Comparison of ENCODE assay signal across 14 cellular contexts in the genomic region with DNA sequence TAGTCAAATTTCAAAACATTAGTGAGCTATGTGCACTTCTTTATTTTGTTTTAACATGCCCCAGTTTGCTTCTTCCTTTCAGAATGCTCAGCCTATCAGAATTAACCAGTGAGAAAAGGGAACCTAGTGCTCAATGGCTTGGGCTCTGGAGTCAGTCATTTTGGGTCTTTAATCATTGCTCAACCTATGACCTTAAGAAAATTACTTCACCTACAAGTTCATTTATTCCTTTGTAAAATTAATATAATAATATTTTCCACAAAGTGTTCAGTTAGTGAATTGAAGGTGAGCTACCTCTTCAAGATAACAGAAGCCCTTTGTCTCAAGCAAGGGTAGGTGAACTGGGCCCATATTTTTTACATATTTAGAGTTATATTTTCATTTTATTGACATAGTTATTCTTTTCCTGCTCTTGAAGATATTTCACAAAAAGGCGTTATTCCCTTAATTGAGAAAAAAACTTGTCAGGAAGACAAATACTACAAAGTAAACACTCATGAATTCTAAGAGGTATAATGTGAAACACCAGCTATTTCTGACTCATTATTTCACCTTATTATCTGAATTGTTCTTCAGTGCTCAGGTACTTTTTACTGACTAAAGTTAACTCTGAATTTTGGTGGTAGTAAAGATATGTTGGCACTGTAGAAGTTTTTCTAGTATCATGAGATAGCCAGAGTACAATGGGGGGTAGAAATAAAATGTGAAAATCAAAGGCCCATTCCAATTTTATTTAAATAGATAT.
DNase-seq lines count a peak whose midpoint lies in the region; ATAC-seq, FAIRE-seq and TF ChIP-seq lines count a peak whose summit lies in the region.
"Had no signal": no experiment of that assay in that cellular context is flagged by ENCODE, and none has a peak within 500 bp of the region (broad histone marks: within the 10 kb centered on the region; RNA-seq: fewer than 3 reads in every experiment).

No MANE protein-coding gene starts in this region.

- H3K4me3 ChIP-seq in kidney (ENCODE audit: low read length in 2 of 2) (no peak overlapping the region), brain microvascular endothelial cell (ENCODE audit: low read depth, low read length) (no peak overlapping the region)
- no peak overlapping the region for H3K4me3 ChIP-seq in effector memory CD4-positive, alpha-beta T cell (ENCODE audit: insufficient read depth, low read depth, low read length, poor library complexity, severe bottlenecking)
- H3K4me3 ChIP-seq: prostate gland had no signal

- no peak overlapping the region for H3K27ac ChIP-seq in kidney (ENCODE audit: low read depth in 2 of 2, low read length in 2 of 2)
- H3K27ac ChIP-seq in brain microvascular endothelial cell, result no peak overlapping the region
- no peak overlapping the region for H3K27ac ChIP-seq in effector memory CD4-positive, alpha-beta T cell (ENCODE audit: insufficient read depth, low read length, poor library complexity, severe bottlenecking)
- H3K27ac ChIP-seq: C4-2B, prostate gland had no signal

- ATAC-seq in GM18870 (IDR thresholded peaks at IDR 0.05; ENCODE audit: unreplicated experiment), result peak; percentile 48
- peak; percentile 41 for ATAC-seq in HG02759 (IDR thresholded peaks at IDR 0.05; ENCODE audit: unreplicated experiment)
- ATAC-seq: activated T-helper 17 cell treated with anti-CD3 and anti-CD28 coated beads, Interleukin-2, amount 50 U/mL, for 72 hours had no signal

- no peaks in the 10 kb centered on the region for H3K27me3 ChIP-seq in brain microvascular endothelial cell (replicated peaks)
- H3K27me3 ChIP-seq in effector memory CD4-positive, alpha-beta T cell (replicated peaks; ENCODE audit: control insufficient read depth, insufficient read depth, low read length, poor library complexity, severe bottlenecking), result no peaks in the 10 kb centered on the region

- no peak for TF ChIP-seq CTCF in kidney (IDR thresholded peaks at IDR 0.05; ENCODE audit: borderline replicate concordance, extremely low read depth, insufficient read depth)
- no peak for TF ChIP-seq CTCF in brain microvascular endothelial cell (IDR thresholded peaks at IDR 0.05; ENCODE audit: low read depth, low read length, missing control alignments)

- DNase-seq in DMS53 treated with DMSO at 0.1 percent for 48 hours (lab: John Stamatoyannopoulos, UW; ENCODE audit: unreplicated experiment) (peak; percentile 49), NCI-H2171 treated with DMSO at 0.1 percent for 48 hours (lab: John Stamatoyannopoulos, UW) (peak; percentile 96), kidney (no peak), brain microvascular endothelial cell (no peak)
- no peak for DNase-seq in activated CD8-positive, alpha-beta memory T cell treated with anti-CD3 and anti-CD28 coated beads, Interleukin-2, amount 50 U/mL, for 48 hours
- DNase-seq in effector memory CD4-positive, alpha-beta T cell, result no peak
- DNase-seq: NCI-H526 treated with DMSO at 0.1 percent for 48 hours; stimulated activated CD4-positive, alpha-beta T cell treated with anti-CD3 and anti-CD28 coated beads, Interleukin-4, amount 100 ng/mL, for 24 hours had no signal

- in situ Hi-C loops in brain microvascular endothelial cell (cut with HindIII; ENCODE audit: low pct_ligation_motif_present, low sequenced_read_pairs), result no loop called here

- H3K4me1 ChIP-seq in kidney (ENCODE audit: control insufficient read depth in 1 of 2, insufficient read depth in 1 of 2, low read depth in 1 of 2, low read length in 2 of 2), result no peaks in the 10 kb centered on the region
- H3K4me1 ChIP-seq in effector memory CD4-positive, alpha-beta T cell (ENCODE audit: control insufficient read depth, insufficient read depth, low read length, poor library complexity, severe bottlenecking), result no peaks in the 10 kb centered on the region
- H3K4me1 ChIP-seq: prostate gland had no signal

- H3K9me3 ChIP-seq in kidney (ENCODE audit: control insufficient read depth in 1 of 2, low read length in 2 of 2), result no peaks in the 10 kb centered on the region
- H3K9me3 ChIP-seq in effector memory CD4-positive, alpha-beta T cell (ENCODE audit: control insufficient read depth, low read length), result no peaks in the 10 kb centered on the region
- H3K9me3 ChIP-seq: prostate gland had no signal

- H3K36me3 ChIP-seq in kidney (ENCODE audit: control insufficient read depth in 1 of 2, insufficient read depth in 2 of 2, low read length in 2 of 2), result no peaks in the 10 kb centered on the region
- H3K36me3 ChIP-seq in brain microvascular endothelial cell (replicated peaks), result no peaks in the 10 kb centered on the region
- H3K36me3 ChIP-seq in effector memory CD4-positive, alpha-beta T cell (ENCODE audit: control insufficient read depth, insufficient read depth, low read length), result no peaks in the 10 kb centered on the region
- H3K36me3 ChIP-seq: prostate gland had no signal

- no peak for FAIRE-seq in kidney (lab: Jason Lieb, UNC)
- FAIRE-seq: endothelial cell of umbilical vein had no signal

- intact Hi-C loops in kidney (cut with DNase I), result no loop called here

- no peak overlapping the region for H3K9ac ChIP-seq in kidney (ENCODE audit: low read length in 2 of 2)

Comparison
In these comparisons a context has a peak if more than half of its experiments do, and no peak if none do; other contexts are left out.
1. DNase-seq: peak in DMS53 treated with DMSO at 0.1 percent for 48 hours (single experiment) and NCI-H2171 treated with DMSO at 0.1 percent for 48 hours (single experiment); none in kidney (single experiment), brain microvascular endothelial cell (single experiment), activated CD8-positive, alpha-beta memory T cell treated with anti-CD3 and anti-CD28 coated beads, Interleukin-2, amount 50 U/mL, for 48 hours (single experiment) and effector memory CD4-positive, alpha-beta T cell (0 of 3).